In genomic region chr1:85692730-85693314, GRCh38 we compare ENCODE assay signal across 9 cellular contexts. TPM values are rescaled to one million over a fixed set of nuclear protein-coding genes. Genes with fewer than 3 reads are reported as not detected.
A peak's percentile ranks its signal among the peaks of the same experiment; 100 is the strongest.
DNase-seq lines count a peak whose midpoint lies in the region; ATAC-seq, FAIRE-seq and TF ChIP-seq lines count a peak whose summit lies in the region.
"Had no signal": no experiment of that assay in that cellular context is flagged by ENCODE, and none has a peak within 500 bp of the region (broad histone marks: within the 10 kb centered on the region; RNA-seq: fewer than 3 reads in every experiment).

No MANE protein-coding gene starts in this region.

- ATAC-seq in HCT116 (no peak), left lung (peak; percentile 58), HG02981 (IDR thresholded peaks at IDR 0.05; ENCODE audit: unreplicated experiment) (no peak)

- peak; percentile 72 for TF ChIP-seq RAD21 in HCT116 (IDR thresholded peaks at IDR 0.05; ENCODE audit: low read depth)

- H2AFZ ChIP-seq in HCT116 (ENCODE audit: low read depth, low read length, poor library complexity, severe bottlenecking): no peak overlapping the region

- no peaks in the 10 kb centered on the region for H3K9me2 ChIP-seq in HCT116 (ENCODE audit: insufficient read depth)

- H3K9me3 ChIP-seq in HCT116 (ENCODE audit: control insufficient read depth in 1 of 2, insufficient read depth in 1 of 2, low read depth in 1 of 2, low read length in 2 of 2): no peaks in the 10 kb centered on the region
- no peaks in the 10 kb centered on the region for H3K9me3 ChIP-seq in adipocyte (ENCODE audit: control insufficient read depth, low read length)
- H3K9me3 ChIP-seq in left lung: no peaks in the 10 kb centered on the region

- RAD21 ChIA-PET in HCT116 (lab: Charles Lee; ENCODE audit: low non-redundant PET in 1 of 2, low total read pairs in 2 of 2, uncharacterized antibody in 2 of 2, unreplicated experiment in 2 of 2): interaction anchor here (0.8 to 1.4 kb wide), 6 partner anchors 80 to 748 kb away, joined by 3 to 9 read pairs (median 5); no protein-coding TSS in a partner anchor

- H3K27ac ChIP-seq in HCT116 (ENCODE audit: low read depth, low read length) (no peak overlapping the region), left lung (no peak overlapping the region)

- H3K4me2 ChIP-seq in HCT116 (ENCODE audit: low read length): no peak overlapping the region

- intact Hi-C loops in HCT116 (cut with micrococcal nuclease): loop anchor here (1.0 to 5.0 kb wide), 3 partner anchors 81 to 385 kb away; no protein-coding TSS in a partner anchor
- intact Hi-C loops in left lung (cut with DNase I): loop anchor here in 1 of 2 donors (10.0 kb wide), 2 partner anchors 108 to 388 kb away; partner anchors contain the start of gene CCN1

- no peaks in the 10 kb centered on the region for H3K4me1 ChIP-seq in HCT116 (ENCODE audit: control insufficient read depth in 1 of 2, insufficient read depth in 2 of 2, low read length in 2 of 2)
- peaks cover 7% of the 10 kb centered on the region for H3K4me1 ChIP-seq in adipocyte (ENCODE audit: control insufficient read depth, insufficient read depth, low read length)
- H3K4me1 ChIP-seq in left lung: no peaks in the 10 kb centered on the region

- POLR2A ChIA-PET in HCT116 (lab: Charles Lee): interaction anchor here (1.0 to 1.7 kb wide), 2 partner anchors 15 to 112 kb away, joined by 4 to 5 read pairs; partner anchors contain the start of gene ZNHIT6

- H4K20me1 ChIP-seq in HCT116 (ENCODE audit: insufficient read depth): peaks cover 16% of the 10 kb centered on the region; the same call in 1 of the 2 replicates

- H3K9ac ChIP-seq in HCT116 (ENCODE audit: low read length) (no peak overlapping the region), adipocyte (ENCODE audit: low read length) (peak overlapping the region; percentile 48)

- H3K79me2 ChIP-seq in HCT116 (ENCODE audit: insufficient read depth, low read length): peaks cover 61% of the 10 kb centered on the region

- no peak overlapping the region for H3K4me3 ChIP-seq in HCT116 (replicated peaks in 1 of 2; ENCODE audit: low read depth in 1 of 2, low read length in 2 of 2)
- no peak overlapping the region for H3K4me3 ChIP-seq in adipocyte (ENCODE audit: low read length)
- H3K4me3 ChIP-seq in left lung: no peak overlapping the region

- no TSS peak for BruUV-seq in HCT116 (replicated peaks; lab: Mats Ljungman, UMichigan)

- DNase-seq in AG08395 (ENCODE audit: low spot score) (peak; percentile 41), HCT116 (ENCODE audit: low read depth, low spot score) (peak; percentile 6), adipocyte (ENCODE audit: low read depth) (peak; percentile 86), left lung (no peak), islet precursor cell (no peak), GM12892 (ENCODE audit: insufficient read length) (no peak)
- no peak for DNase-seq in stimulated activated CD4-positive, alpha-beta T cell treated with anti-CD3 and anti-CD28 coated beads, Interleukin-2, amount 100 ng/mL, for 48 hours
- DNase-seq: activated T-cell treated with anti-CD3 and anti-CD28 coated beads, Interleukin-2, amount 50 U/mL, for 48 hours had no signal

- FAIRE-seq in GM12892 (lab: Jason Lieb, UNC): no peak

- H3K27me3 ChIP-seq in HCT116 (ENCODE audit: insufficient read depth, low read length): no peaks in the 10 kb centered on the region
- no peaks in the 10 kb centered on the region for H3K27me3 ChIP-seq in adipocyte (replicated peaks; ENCODE audit: control insufficient read depth, insufficient read depth, low read length)
- H3K27me3 ChIP-seq in left lung: no peaks in the 10 kb centered on the region

- CTCF ChIA-PET in HCT116 (lab: Charles Lee): interaction anchor here (0.8 to 3.6 kb wide), 28 partner anchors 9 to 748 kb away, joined by 3 to 24 read pairs (median 4); partner anchors contain the start of genes CCN1 and ZNHIT6

- TF ChIP-seq CTCF in HCT116 (IDR thresholded peaks at IDR 0.05 in 2 of 3, conservative IDR thresholded peaks at IDR 0.05 in 1 of 3; ENCODE audit: borderline replicate concordance in 1 of 3, insufficient read depth in 1 of 3, low read depth in 2 of 3, low read length in 2 of 3) (peak; percentile 34 to 81 (median 67); a peak in 4 of 6 replicates), left lung (IDR thresholded peaks at IDR 0.05) (peak in 1 of 2 donors; percentile 48)

- peaks cover 0 to 7% of the 10 kb centered on the region in 2 experiments; a peak in 1 of 4 replicates for H3K36me3 ChIP-seq in HCT116 (ENCODE audit: control insufficient read depth in 1 of 2, insufficient read depth in 2 of 2, low read length in 2 of 2)
- peaks cover 35% of the 10 kb centered on the region for H3K36me3 ChIP-seq in adipocyte (ENCODE audit: control insufficient read depth, insufficient read depth, low read length, severe bottlenecking)
- peaks cover 0 to 10% of the 10 kb centered on the region in 2 donors for H3K36me3 ChIP-seq in left lung

- TF ChIP-seq POLR2A in HCT116 (IDR thresholded peaks at IDR 0.05; ENCODE audit: borderline replicate concordance, extremely low read depth, insufficient read depth, insufficient read length) (no peak), GM12892 (IDR thresholded peaks at IDR 0.05; ENCODE audit: low read depth, low read length) (no peak)

TF ChIP-seq in HCT116, 20 proteins besides CTCF, POLR2A, EP300 and RAD21:
- TF ChIP-seq REST (IDR thresholded peaks at IDR 0.05; ENCODE audit: low read depth) (no peak), ZNF274 (IDR thresholded peaks at IDR 0.05; ENCODE audit: low read depth, low read length) (no peak), ATF3 (IDR thresholded peaks at IDR 0.05) (no peak), ELF1 (IDR thresholded peaks at IDR 0.05; ENCODE audit: borderline replicate concordance, low read depth) (no peak), SP1 (IDR thresholded peaks at IDR 0.05; ENCODE audit: low read depth) (no peak), SIN3A (IDR thresholded peaks at IDR 0.05; ENCODE audit: low read depth) (no peak), EZH2 (IDR thresholded peaks at IDR 0.05) (no peak), CBX3 (IDR thresholded peaks at IDR 0.05; ENCODE audit: low read depth) (no peak), CEBPB (IDR thresholded peaks at IDR 0.05; ENCODE audit: low read depth) (no peak), JUND (IDR thresholded peaks at IDR 0.05) (no peak), POLR2AphosphoS5 (IDR thresholded peaks at IDR 0.05; ENCODE audit: low read depth, low read length) (no peak), MAX (IDR thresholded peaks at IDR 0.05) (no peak), TCF7L2 (IDR thresholded peaks at IDR 0.05; ENCODE audit: borderline replicate concordance, extremely low read depth, insufficient read depth, insufficient read length) (no peak), ZFX (IDR thresholded peaks at IDR 0.05) (no peak), SRF (IDR thresholded peaks at IDR 0.05; ENCODE audit: low read depth) (no peak), ZBTB33 (IDR thresholded peaks at IDR 0.05; ENCODE audit: extremely low read depth, insufficient replicate concordance, low read length) (no peak), FOSL1 (IDR thresholded peaks at IDR 0.05; ENCODE audit: low read depth) (no peak)

RNA-seq across cellular contexts. Expression of gene ZNHIT6, which starts 15.4 kb away (rescaled TPM):
- total RNA-seq in HCT116 (2021; ENCODE audit: unreplicated experiment) (18.4 TPM), left lung (10 to 100 TPM; 12.2 to 12.6 TPM)
- 8.3 and 9.9 TPM in 2 replicates for polyA plus RNA-seq in HCT116 (2012)
- 15.9 TPM for polyA plus RNA-seq in GM12892 (2012; ENCODE audit: missing spikeins)

Comparison
In these comparisons a context has a peak if more than half of its experiments do, and no peak if none do; other contexts are left out.
1. DNase-seq: peak in AG08395 (single experiment), HCT116 (single experiment) and adipocyte (single experiment); none in left lung (0 of 2), stimulated activated CD4-positive, alpha-beta T cell treated with anti-CD3 and anti-CD28 coated beads, Interleukin-2, amount 100 ng/mL, for 48 hours (0 of 2), islet precursor cell (single experiment) and GM12892 (single experiment).